8 cellular contexts compared by ENCODE assay signal in genomic region chr1:54887665-54888071, GRCh38. TPM values are rescaled to one million over a fixed set of nuclear protein-coding genes. Genes with fewer than 3 reads are reported as not detected.
DNase-seq lines count a peak whose midpoint lies in the region; ATAC-seq and TF ChIP-seq lines count a peak whose summit lies in the region.

No MANE protein-coding gene starts in this region.

- H3K4me3 Mint-ChIP-seq in GM23338, result peak overlapping the region; percentile 99
- H3K4me3 Mint-ChIP-seq in nephron, result peak overlapping the region; percentile 96 to 98 (median 97)

- H3K79me2 ChIP-seq in GM23338 (replicated peaks; ENCODE audit: insufficient read depth), result peaks cover 43% of the 10 kb centered on the region
- no peaks in the 10 kb centered on the region for H3K79me2 ChIP-seq in SK-N-SH (ENCODE audit: insufficient read depth)

- no peak for DNase-seq in AG04450 (ENCODE audit: low read depth, low spot score)
- DNase-seq in GM23338 (ENCODE audit: low spot score), result no peak
- DNase-seq in SK-N-SH, result peak; percentile 48
- DNase-seq in fibroblast of gingiva (ENCODE audit: low read depth), result peak; percentile 82
- no peak for DNase-seq in COR-L47 (lab: John Stamatoyannopoulos, UW)
- no peak for DNase-seq in stimulated activated CD8-positive, alpha-beta memory T cell treated with anti-CD3 and anti-CD28 coated beads, Interleukin-4, amount 100 ng/mL, for 48 hours
- no peak for DNase-seq in SW480 (ENCODE audit: low spot score)

- H3K27ac ChIP-seq in AG04450 (ENCODE audit: low read depth, low read length), result no peak overlapping the region
- peak overlapping the region; percentile 94 for H3K27ac ChIP-seq in GM23338 (ENCODE audit: low read depth)
- peak overlapping the region in 1 of 2 experiments; percentile 50; a peak in 1 of 4 replicates for H3K27ac ChIP-seq in SK-N-SH (ENCODE audit: low read depth in 2 of 2, low read length in 1 of 2)

- H3K9me3 Mint-ChIP-seq in GM23338, result no peaks in the 10 kb centered on the region
- H3K9me3 Mint-ChIP-seq in nephron, result no peaks in the 10 kb centered on the region

- CTCF ChIA-PET in AG04450 (lab: Charles Lee), result interaction anchor here (0.8 to 3.0 kb wide), 4 partner anchors 17 to 1027 kb away, joined by 3 to 16 read pairs (median 6); no protein-coding TSS in a partner anchor
- CTCF ChIA-PET in SK-N-SH (lab: Yijun Ruan, JAX), result interaction anchor here (1.0 to 3.3 kb wide), 5 partner anchors 14 to 134 kb away, joined by 3 to 12 read pairs (median 5); no protein-coding TSS in a partner anchor

- peak overlapping the region; percentile 57; the same call in 1 of the 2 replicates for H2AFZ ChIP-seq in GM23338
- H2AFZ ChIP-seq in SK-N-SH (ENCODE audit: low read depth), result peak overlapping the region; percentile 92

- no peak for TF ChIP-seq EP300 in SK-N-SH (IDR thresholded peaks at IDR 0.05; ENCODE audit: borderline replicate concordance in 1 of 2, low read depth in 1 of 2, low read length in 1 of 2)

- H3K4me1 Mint-ChIP-seq in GM23338 (peaks cover 39% of the 10 kb centered on the region), nephron (peaks cover 35% of the 10 kb centered on the region)

- peaks cover 41% of the 10 kb centered on the region for H3K4me1 ChIP-seq in GM23338 (ENCODE audit: insufficient read depth)
- peaks cover 0 to 28% of the 10 kb centered on the region in 2 experiments; a peak in 1 of 4 replicates for H3K4me1 ChIP-seq in SK-N-SH (ENCODE audit: control insufficient read depth in 1 of 2, insufficient read depth in 2 of 2, low read depth in 1 of 2, low read length in 1 of 2)

- H3K9me2 ChIP-seq in GM23338 (ENCODE audit: insufficient read depth) (no peaks in the 10 kb centered on the region), SK-N-SH (no peaks in the 10 kb centered on the region)

- no peaks in the 10 kb centered on the region; the same call in 1 of the 2 replicates for H3K9me3 ChIP-seq in AG04450 (ENCODE audit: control insufficient read depth, insufficient read depth, low read length)
- H3K9me3 ChIP-seq in SK-N-SH, result no peaks in the 10 kb centered on the region

- peak overlapping the region; percentile 55 for H3K9ac ChIP-seq in SK-N-SH

- 60% methylated on average over 8 of the region's 8 CpGs for WGBS in SK-N-SH (ENCODE audit: low lambda C conversion rate)

- peak; percentile 14 for ATAC-seq in GM23338

- POLR2A ChIA-PET in AG04450 (lab: Yijun Ruan, JAX) (interaction anchor here (1.2 to 2.1 kb wide), 2 partner anchors 13 to 37 kb away, joined by 4 to 7 read pairs; no protein-coding TSS in a partner anchor), SK-N-SH (lab: Yijun Ruan, JAX) (no interaction called here)

- H3K36me3 Mint-ChIP-seq in GM23338 (ENCODE audit: low read depth) (peaks cover 38% of the 10 kb centered on the region), nephron (ENCODE audit: low read depth) (peaks cover 17% of the 10 kb centered on the region)

- H3K27ac Mint-ChIP-seq in GM23338 (peak overlapping the region; percentile 92), nephron (peak overlapping the region in 1 of 3 experiments; percentile 80)

- H3K4me3 ChIP-seq in AG04450 (ENCODE audit: low read depth, low read length) (peak overlapping the region; percentile 76), GM23338 (peak overlapping the region; percentile 97), SK-N-SH (ENCODE audit: low read depth in 2 of 2, low read length in 1 of 2) (peak overlapping the region; percentile 77 to 78)

- no peak for TF ChIP-seq RAD21 in SK-N-SH (IDR thresholded peaks at IDR 0.05; ENCODE audit: low read length)

- H4K20me1 ChIP-seq in GM23338 (replicated peaks; ENCODE audit: insufficient read depth) (peaks cover 37% of the 10 kb centered on the region), SK-N-SH (ENCODE audit: insufficient read depth) (no peaks in the 10 kb centered on the region)

- H3K4me2 ChIP-seq in GM23338, result peak overlapping the region; percentile 98
- H3K4me2 ChIP-seq in SK-N-SH, result peak overlapping the region; percentile 92

- H3K27me3 ChIP-seq in AG04450 (ENCODE audit: control insufficient read depth, insufficient read depth, low read length), result peaks cover 4% of the 10 kb centered on the region
- no peaks in the 10 kb centered on the region for H3K27me3 ChIP-seq in GM23338 (ENCODE audit: insufficient read depth)
- H3K27me3 ChIP-seq in SK-N-SH (ENCODE audit: insufficient read depth), result no peaks in the 10 kb centered on the region

- H3F3A ChIP-seq in GM23338 (replicated peaks; ENCODE audit: low read depth) (no peaks in the 10 kb centered on the region; the same call in 1 of the 2 replicates), SK-N-SH (replicated peaks; ENCODE audit: insufficient read depth) (no peaks in the 10 kb centered on the region)

- H3K27me3 Mint-ChIP-seq in GM23338 (ENCODE audit: insufficient read depth, low read depth, poor library complexity), result peaks cover 11% of the 10 kb centered on the region
- peaks cover 4% of the 10 kb centered on the region for H3K27me3 Mint-ChIP-seq in nephron (ENCODE audit: low read depth)

- peaks cover 25% of the 10 kb centered on the region for H3K36me3 ChIP-seq in GM23338 (ENCODE audit: insufficient read depth)
- no peaks in the 10 kb centered on the region for H3K36me3 ChIP-seq in SK-N-SH (replicated peaks in 1 of 2; ENCODE audit: control insufficient read depth in 1 of 2, insufficient read depth in 2 of 2, low read length in 1 of 2)

- no peak for TF ChIP-seq CTCF in AG04450 (IDR thresholded peaks at IDR 0.05; ENCODE audit: low read depth, low read length)
- no peak for TF ChIP-seq CTCF in GM23338 (conservative IDR thresholded peaks at IDR 0.05; ENCODE audit: low read depth in 2 of 2)
- no peak for TF ChIP-seq CTCF in SK-N-SH (IDR thresholded peaks at IDR 0.05)
- no peak for TF ChIP-seq CTCF in nephron (IDR thresholded peaks at IDR 0.05; ENCODE audit: unreplicated experiment in 3 of 3)

TF ChIP-seq in GM23338, 12 proteins besides CTCF, POLR2A, EP300 and RAD21 (continues in another document):
- no peak for TF ChIP-seq CREB1 (CRISPR knock-in tag; IDR thresholded peaks at IDR 0.05; ENCODE audit: low read depth)
- TF ChIP-seq POLR2AphosphoS5 (IDR thresholded peaks at IDR 0.05; ENCODE audit: low read depth), result no peak
- no peak for TF ChIP-seq STAT1 (IDR thresholded peaks at IDR 0.05; ENCODE audit: unreplicated experiment)
- TF ChIP-seq, protein P1, sequence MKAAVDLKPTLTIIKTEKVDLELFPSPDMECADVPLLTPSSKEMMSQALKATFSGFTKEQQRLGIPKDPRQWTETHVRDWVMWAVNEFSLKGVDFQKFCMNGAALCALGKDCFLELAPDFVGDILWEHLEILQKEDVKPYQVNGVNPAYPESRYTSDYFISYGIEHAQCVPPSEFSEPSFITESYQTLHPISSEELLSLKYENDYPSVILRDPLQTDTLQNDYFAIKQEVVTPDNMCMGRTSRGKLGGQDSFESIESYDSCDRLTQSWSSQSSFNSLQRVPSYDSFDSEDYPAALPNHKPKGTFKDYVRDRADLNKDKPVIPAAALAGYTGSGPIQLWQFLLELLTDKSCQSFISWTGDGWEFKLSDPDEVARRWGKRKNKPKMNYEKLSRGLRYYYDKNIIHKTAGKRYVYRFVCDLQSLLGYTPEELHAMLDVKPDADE (IDR thresholded peaks at IDR 0.05), result no peak
- no peak for TF ChIP-seq EZH2phosphoT487 (IDR thresholded peaks at IDR 0.05; ENCODE audit: unreplicated experiment)
- TF ChIP-seq NANOG (IDR thresholded peaks at IDR 0.05; ENCODE audit: borderline replicate concordance), result no peak

TF ChIP-seq in SK-N-SH, 30 proteins besides CTCF, POLR2A, EP300 and RAD21:
- TF ChIP-seq, protein P2, sequence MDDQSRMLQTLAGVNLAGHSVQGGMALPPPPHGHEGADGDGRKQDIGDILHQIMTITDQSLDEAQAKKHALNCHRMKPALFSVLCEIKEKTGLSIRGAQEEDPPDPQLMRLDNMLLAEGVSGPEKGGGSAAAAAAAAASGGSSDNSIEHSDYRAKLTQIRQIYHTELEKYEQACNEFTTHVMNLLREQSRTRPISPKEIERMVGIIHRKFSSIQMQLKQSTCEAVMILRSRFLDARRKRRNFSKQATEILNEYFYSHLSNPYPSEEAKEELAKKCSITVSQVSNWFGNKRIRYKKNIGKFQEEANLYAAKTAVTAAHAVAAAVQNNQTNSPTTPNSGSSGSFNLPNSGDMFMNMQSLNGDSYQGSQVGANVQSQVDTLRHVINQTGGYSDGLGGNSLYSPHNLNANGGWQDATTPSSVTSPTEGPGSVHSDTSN (IDR thresholded peaks at IDR 0.05), result no peak
- TF ChIP-seq MEF2A (IDR thresholded peaks at IDR 0.05; ENCODE audit: borderline replicate concordance, low read depth) (no peak), POLR2AphosphoS5 (IDR thresholded peaks at IDR 0.05; ENCODE audit: low read depth, low read length) (no peak), GABPA (IDR thresholded peaks at IDR 0.05; ENCODE audit: low read depth) (no peak), CHD2 (IDR thresholded peaks at IDR 0.05; ENCODE audit: low read length, partially characterized antibody) (no peak), USF2 (IDR thresholded peaks at IDR 0.05; ENCODE audit: borderline replicate concordance, low read depth, low read length) (no peak), SIN3A (IDR thresholded peaks at IDR 0.05; ENCODE audit: borderline replicate concordance, low read depth, low read length) (no peak)
TF ChIP-seq in SK-N-SH: peak in this region for 0.

RNA-seq across cellular contexts. Expression of gene DHCR24, which starts 0.7 kb away (rescaled TPM):
- polyA plus RNA-seq in AG04450 (2011; rRNA removed), result 60.5 and 89.0 TPM in 2 replicates
- polyA minus RNA-seq in AG04450 (2011; rRNA and poly(A)+ RNA removed), result 178 and 224 TPM in 2 replicates
- total RNA-seq in GM23338 (2014; rRNA removed; shearing (Covaris generic)), result 453 and 530 TPM in 2 replicates
- polyA plus RNA-seq in GM23338 (2016; fragmentation: Nextera tagmentation; extraction: Ambion mirVana), result 124 and 128 TPM in 2 replicates
- 4.3 and 7.1 TPM in 2 replicates for polyA plus RNA-seq in SK-N-SH (2012; rRNA removed)
- polyA plus RNA-seq in SK-N-SH (2012; cell fraction: cytosol; rRNA removed), result 3.5 and 5.3 TPM in 2 replicates
- 3.1 and 4.0 TPM in 2 replicates for polyA plus RNA-seq in SK-N-SH (2012; cell fraction: nucleus; rRNA removed)

Comparison
In these comparisons a context has a peak if more than half of its experiments do, and no peak if none do; other contexts are left out.
1. DNase-seq: peak in SK-N-SH (single experiment) and fibroblast of gingiva (single experiment); none in AG04450 (single experiment), GM23338 (single experiment), COR-L47 (single experiment), stimulated activated CD8-positive, alpha-beta memory T cell treated with anti-CD3 and anti-CD28 coated beads, Interleukin-4, amount 100 ng/mL, for 48 hours (single experiment) and SW480 (single experiment).
2. Peak in every context shown above with its lines, with median percentiles within 50 percentile points of each other: H3K4me3 ChIP-seq.